ENCODE assay signal across 8 cellular contexts in the genomic region with DNA sequence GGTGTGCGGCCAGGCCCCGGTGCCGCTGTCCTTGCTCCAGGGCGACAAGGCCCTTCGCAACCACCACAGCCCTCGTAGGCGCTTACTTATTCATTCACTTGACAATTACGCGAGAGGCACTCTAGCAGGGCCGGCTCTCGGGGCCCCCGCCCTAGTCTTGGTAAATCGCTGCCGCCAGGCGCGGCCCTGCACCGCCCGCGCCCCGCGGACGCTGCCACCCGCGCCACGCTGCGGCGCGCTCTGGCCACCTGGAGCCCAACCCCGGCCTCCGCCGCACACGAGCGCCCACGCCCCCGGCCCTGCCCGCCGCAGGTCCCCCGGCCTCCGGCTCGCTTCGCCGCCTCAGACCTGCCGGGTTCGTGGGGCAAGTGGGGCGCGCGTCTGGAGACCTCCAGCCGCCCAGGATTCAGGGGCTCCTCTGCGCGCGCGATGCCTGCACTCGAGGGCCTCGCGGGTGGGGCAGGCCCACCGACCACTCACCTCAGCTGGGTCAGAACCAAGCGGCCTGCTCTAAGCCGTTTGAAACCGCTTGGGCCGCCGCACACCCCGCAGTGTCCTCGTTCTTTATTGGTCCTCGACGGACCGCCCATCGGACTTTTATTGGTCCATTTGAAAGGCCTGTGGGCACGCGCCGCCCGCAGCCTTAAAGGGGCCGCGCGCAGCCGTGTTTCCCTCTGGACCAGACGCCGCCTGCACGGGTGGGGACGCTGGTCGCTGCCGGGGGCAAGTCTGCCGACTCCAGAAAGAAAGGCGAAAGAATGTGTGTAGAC. TPM values are rescaled to one million over a fixed set of nuclear protein-coding genes. Genes with fewer than 3 reads are reported as not detected.
A peak's percentile ranks its signal among the peaks of the same experiment; 100 is the strongest.
DNase-seq lines count a peak whose midpoint lies in the region; ATAC-seq and TF ChIP-seq lines count a peak whose summit lies in the region.

A gene (minus strand): TSS at position 541 of the 770 bp plus-strand sequence. CDS start 25,049 bp downstream, outside the sequence.

- TF ChIP-seq CTCF in dorsolateral prefrontal cortex (IDR thresholded peaks at IDR 0.05 in 54 of 56, conservative IDR thresholded peaks at IDR 0.05 in 2 of 56; ENCODE audit: low read depth in 1 of 56, partially characterized antibody in 56 of 56) (peak in 28 of 56 donors; percentile 7 to 53 (median 26)), liver (IDR thresholded peaks at IDR 0.05; ENCODE audit: low read depth, low read length, missing input control) (no peak)

- no peaks in the 10 kb centered on the region for H3K9me3 Mint-ChIP-seq in activated CD4-positive, alpha-beta memory T cell treated with anti-CD3 and anti-CD28 coated beads for 36 hours

- WGBS in liver, result under 1% methylated on average over 83 of the region's 83 CpGs

- peak; percentile 91 for ATAC-seq in GM19372 (IDR thresholded peaks at IDR 0.05; ENCODE audit: low read depth, unreplicated experiment)
- ATAC-seq in HG03521 (IDR thresholded peaks at IDR 0.05; ENCODE audit: unreplicated experiment), result peak; percentile 93

- CTCF ChIA-PET in activated CD4-positive, alpha-beta memory T cell treated with anti-CD3 and anti-CD28 coated beads for 36 hours (lab: Charles Lee), result no interaction called here

- peaks cover 0 to under 1% (median 0%) of the 10 kb centered on the region in 4 donors for H3K9me3 ChIP-seq in liver (ENCODE audit: control insufficient read depth in 4 of 4, low read length in 3 of 4)

- intact Hi-C loops in activated CD4-positive, alpha-beta memory T cell treated with anti-CD3 and anti-CD28 coated beads for 36 hours (cut with micrococcal nuclease), result loop anchor here (1.0 to 2.0 kb wide), 2 partner anchors 19 to 146 kb away; a partner anchor contains a TSS
- intact Hi-C loops in dorsolateral prefrontal cortex (cut with DNase I), result no loop called here

- H3K4me3 Mint-ChIP-seq in activated CD4-positive, alpha-beta memory T cell treated with anti-CD3 and anti-CD28 coated beads for 36 hours, result peak within 1 kb of the TSS; percentile 93

- TF ChIP-seq RAD21 in liver (IDR thresholded peaks at IDR 0.05), result peak in 1 of 2 donors; percentile 8

- H3K4me3 ChIP-seq in dorsolateral prefrontal cortex, result peak within 1 kb of the TSS; percentile 50 to 99 (median 84)
- H3K4me3 ChIP-seq in liver (ENCODE audit: low read depth in 1 of 3, low read length in 3 of 3), result peak within 1 kb of the TSS; percentile 77 to 89 (median 89)

- H3K4me1 ChIP-seq in liver (ENCODE audit: control insufficient read depth in 4 of 4, insufficient read depth in 4 of 4, low read length in 3 of 4), result peaks cover 4 to 14% (median 9%) of the 10 kb centered on the region in 4 donors

- H3K36me3 Mint-ChIP-seq in activated CD4-positive, alpha-beta memory T cell treated with anti-CD3 and anti-CD28 coated beads for 36 hours, result peaks cover 12% of the 10 kb centered on the region

- H3K27me3 ChIP-seq in dorsolateral prefrontal cortex (no peaks in the 10 kb centered on the region), liver (ENCODE audit: control insufficient read depth in 4 of 4, insufficient read depth in 4 of 4, low read length in 3 of 4) (no peaks in the 10 kb centered on the region)

- H3K27ac Mint-ChIP-seq in activated CD4-positive, alpha-beta memory T cell treated with anti-CD3 and anti-CD28 coated beads for 36 hours, result peak within 1 kb of the TSS; percentile 91

- H3K4me1 Mint-ChIP-seq in activated CD4-positive, alpha-beta memory T cell treated with anti-CD3 and anti-CD28 coated beads for 36 hours (ENCODE audit: low read depth), result peaks cover 26% of the 10 kb centered on the region

- peak within 1 kb of the TSS in 50 of 59 donors; percentile 5 to 90 (median 70) for H3K27ac ChIP-seq in dorsolateral prefrontal cortex
- peak within 1 kb of the TSS; percentile 55 to 84 for H3K27ac ChIP-seq in liver (ENCODE audit: low read depth in 1 of 2, low read length in 2 of 2)

- H3K36me3 ChIP-seq in liver (ENCODE audit: control insufficient read depth in 4 of 4, insufficient read depth in 3 of 4, low read depth in 1 of 4, low read length in 3 of 4), result peaks cover 0 to 2% (median 0%) of the 10 kb centered on the region in 4 donors

- peak; percentile 94 for DNase-seq in CD1c-positive myeloid dendritic cell (ENCODE audit: extremely low spot score)
- peak; percentile 95 for DNase-seq in NCI-H748 (lab: John Stamatoyannopoulos, UW; ENCODE audit: unreplicated experiment)
- peak; percentile 92 for DNase-seq in activated CD4-positive, alpha-beta memory T cell treated with anti-CD3 and anti-CD28 coated beads for 36 hours
- DNase-seq in dorsolateral prefrontal cortex, result peak; percentile 89 to 95 (median 92)
- DNase-seq in stimulated activated CD4-positive, alpha-beta T cell treated with anti-CD3 and anti-CD28 coated beads, Interleukin-4, amount 100 ng/mL, for 1 hour, result peak; percentile 85

- peak within 1 kb of the TSS; percentile 57 to 90 for H3K9ac ChIP-seq in liver (ENCODE audit: low read depth in 1 of 2, low read length in 2 of 2)

- POLR2A ChIA-PET in activated CD4-positive, alpha-beta memory T cell treated with anti-CD3 and anti-CD28 coated beads for 36 hours (lab: Charles Lee), result interaction anchor here (1.5 kb wide), 1 partner anchor 369 kb away, joined by 8 read pairs; a partner anchor contains a TSS

- H3K27me3 Mint-ChIP-seq in activated CD4-positive, alpha-beta memory T cell treated with anti-CD3 and anti-CD28 coated beads for 36 hours, result no peaks in the 10 kb centered on the region

TF ChIP-seq in liver, 16 proteins besides CTCF, POLR2A, EP300 and RAD21:
- TF ChIP-seq FOXA1 (IDR thresholded peaks at IDR 0.05), result no peak
- TF ChIP-seq, protein P1, sequence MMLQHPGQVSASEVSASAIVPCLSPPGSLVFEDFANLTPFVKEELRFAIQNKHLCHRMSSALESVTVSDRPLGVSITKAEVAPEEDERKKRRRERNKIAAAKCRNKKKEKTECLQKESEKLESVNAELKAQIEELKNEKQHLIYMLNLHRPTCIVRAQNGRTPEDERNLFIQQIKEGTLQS (IDR thresholded peaks at IDR 0.05), result no peak
- TF ChIP-seq, protein P2, sequence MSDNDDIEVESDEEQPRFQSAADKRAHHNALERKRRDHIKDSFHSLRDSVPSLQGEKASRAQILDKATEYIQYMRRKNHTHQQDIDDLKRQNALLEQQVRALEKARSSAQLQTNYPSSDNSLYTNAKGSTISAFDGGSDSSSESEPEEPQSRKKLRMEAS (IDR thresholded peaks at IDR 0.05), result peak; percentile 85
- TF ChIP-seq SP1 (IDR thresholded peaks at IDR 0.05), result peak; percentile 98
- no peak for TF ChIP-seq HNF4G (IDR thresholded peaks at IDR 0.05)

RNA-seq across cellular contexts. Expression of the gene that starts here (rescaled TPM):
- total RNA-seq in activated CD4-positive, alpha-beta memory T cell treated with anti-CD3 and anti-CD28 coated beads for 36 hours, result 100 to 1,000 TPM; 174 TPM
- total RNA-seq in dorsolateral prefrontal cortex (100 to 1,000 TPM; 102 to 212 (median 167) TPM), liver (10 to 100 TPM; 17.9 to 70.4 TPM)
- polyA plus RNA-seq in liver, result 10 to 100 TPM in 1 of 2 donors, 1 to 10 TPM in 1; 6.1 to 13.0 TPM

Comparison
In these comparisons a context has a peak if more than half of its experiments do, and no peak if none do; other contexts are left out.
1. Peak in every context shown above with its lines: DNase-seq, ATAC-seq, H3K4me3 ChIP-seq and H3K27ac ChIP-seq.